Comparison of ENCODE assay signal across 10 cellular contexts in genomic region chr12:21509768-21510167, GRCh38. TPM values are rescaled to one million over a fixed set of nuclear protein-coding genes. Genes with fewer than 3 reads are reported as not detected.
DNase-seq lines count a peak whose midpoint lies in the region; ATAC-seq and TF ChIP-seq lines count a peak whose summit lies in the region.
"Had no signal": no experiment of that assay in that cellular context is flagged by ENCODE, and none has a peak within 500 bp of the region (broad histone marks: within the 10 kb centered on the region; RNA-seq: fewer than 3 reads in every experiment).

No MANE protein-coding gene starts in this region.

- H3K36me3 Mint-ChIP-seq in immature natural killer cell: peaks cover 14 to 28% (median 23%) of the 10 kb centered on the region in 3 donors

- H3K4me3 ChIP-seq in stomach (no peak overlapping the region), heart left ventricle (no peak overlapping the region)

- peaks cover 0 to 11% (median 5%) of the 10 kb centered on the region in 4 donors for H3K4me1 ChIP-seq in stomach
- H3K4me1 ChIP-seq in heart left ventricle: peaks cover 0 to 17% (median 3%) of the 10 kb centered on the region in 12 donors

- intact Hi-C loops in stomach (cut with DNase I; ENCODE audit: low total_unique reads) (no loop called here), heart left ventricle (cut with DNase I) (loop anchor here in 5 of 10 donors (10.0 kb wide), 3 partner anchors 145 to 175 kb away; partner anchors contain the start of gene LDHB (in 2 of the 5))

- H3K27me3 Mint-ChIP-seq in immature natural killer cell (ENCODE audit: low read depth in 3 of 3): peaks cover 0 to 2% (median 0%) of the 10 kb centered on the region in 3 donors

- H3K9me3 ChIP-seq in stomach (no peaks in the 10 kb centered on the region), heart left ventricle (no peaks in the 10 kb centered on the region)

- no peak for TF ChIP-seq CTCF in stomach (IDR thresholded peaks at IDR 0.05)
- no peak for TF ChIP-seq CTCF in heart left ventricle (IDR thresholded peaks at IDR 0.05)

- H3K9me3 Mint-ChIP-seq in immature natural killer cell: no peaks in the 10 kb centered on the region

- 38 to 45% (median 43%) methylated on average over 2 of the region's 2 CpGs for WGBS in stomach, 5 donors
- 44 to 49% (median 46%) methylated on average over 2 of the region's 2 CpGs for WGBS in heart left ventricle, 4 donors

- H3K27me3 ChIP-seq in stomach (no peaks in the 10 kb centered on the region), heart left ventricle (no peaks in the 10 kb centered on the region)

- H3K4me3 Mint-ChIP-seq in immature natural killer cell: peak overlapping the region; percentile 25 to 66 (median 31)

- ATAC-seq in GM18873 (IDR thresholded peaks at IDR 0.05; ENCODE audit: low FRiP score, unreplicated experiment) (peak; percentile 92), GM21576 (IDR thresholded peaks at IDR 0.05; ENCODE audit: unreplicated experiment) (peak; percentile 97), HG03432 (IDR thresholded peaks at IDR 0.05; ENCODE audit: unreplicated experiment) (peak; percentile 94), heart left ventricle (no peak)
- ATAC-seq: Right ventricle myocardium inferior had no signal

- H3K27ac Mint-ChIP-seq in immature natural killer cell: peak overlapping the region; percentile 78 to 88 (median 82)

- H3K27ac ChIP-seq in stomach (no peak overlapping the region), heart left ventricle (no peak overlapping the region)

- no peak for TF ChIP-seq EP300 in stomach (IDR thresholded peaks at IDR 0.05)

- H3K36me3 ChIP-seq in stomach (peaks cover 0 to 65% (median 50%) of the 10 kb centered on the region in 4 donors), heart left ventricle (peaks cover 0 to 78% (median 73%) of the 10 kb centered on the region in 9 donors)

- peaks cover 13 to 44% of the 10 kb centered on the region in 2 donors for H3K4me1 Mint-ChIP-seq in immature natural killer cell

- TF ChIP-seq POLR2A in stomach (IDR thresholded peaks at IDR 0.05): no peak
- TF ChIP-seq POLR2A in heart left ventricle (IDR thresholded peaks at IDR 0.05): no peak

- DNase-seq in immature natural killer cell (peak in 2 of 3 donors; percentile 15 to 16), stomach (no peak), heart left ventricle (no peak), NCI-H1417 (lab: John Stamatoyannopoulos, UW) (no peak), GM19240 (ENCODE audit: insufficient read length, low spot score) (no peak)
- DNase-seq: trophoblast cell had no signal

RNA-seq across cellular contexts. Expression of gene GOLT1B, which starts 8.2 kb away (rescaled TPM):
- polyA plus RNA-seq in immature natural killer cell (10 to 100 TPM; 15.9 to 37.7 (median 28.9) TPM), stomach (10 to 100 TPM; 11.0 to 15.5 (median 11.4) TPM), heart left ventricle (10 to 100 TPM; 13.2 to 43.7 TPM)
- total RNA-seq in stomach (10 to 100 TPM in 4 of 5 donors, 1 to 10 TPM in 1; 9.3 to 52.1 (median 16.8) TPM), heart left ventricle (10 to 100 TPM; 12.9 to 32.0 (median 22.1) TPM)

RNA-seq across cellular contexts. Expression of gene RECQL, which starts 8.3 kb away (rescaled TPM):
- 100 to 1,000 TPM in 1 of 3 donors, 10 to 100 TPM in 2; 73.7 to 101 (median 82.3) TPM for polyA plus RNA-seq in immature natural killer cell
- 10 to 100 TPM in 3 of 5 donors, 1 to 10 TPM in 2; 4.3 to 56.5 (median 18.3) TPM for total RNA-seq in stomach
- 10 to 100 TPM in 2 of 3 donors, 1 to 10 TPM in 1; 9.6 to 12.8 (median 12.5) TPM for polyA plus RNA-seq in stomach
- total RNA-seq in heart left ventricle: 10 to 100 TPM; 17.1 to 39.3 (median 27.4) TPM
- polyA plus RNA-seq in heart left ventricle: 10 to 100 TPM in 1 of 2 donors, 1 to 10 TPM in 1; 9.0 to 21.2 TPM

RNA-seq across cellular contexts. Expression of gene SPX, which starts 16.3 kb away (rescaled TPM):
- polyA plus RNA-seq in immature natural killer cell: under 1 TPM in 1 of 3 donors, not detected in 2; 0.15 TPM
- total RNA-seq in stomach: 1 to 10 TPM in 1 of 5 donors, not detected in 4; 1.1 TPM
- polyA plus RNA-seq in stomach: 1 to 10 TPM in 1 of 3 donors, under 1 TPM in 2; 0.28 to 1.6 (median 0.92) TPM
- 10 to 100 TPM in 5 of 9 donors, 1 to 10 TPM in 4; 7.0 to 20.0 (median 13.5) TPM for total RNA-seq in heart left ventricle
- 10 to 100 TPM in 1 of 2 donors, 1 to 10 TPM in 1; 1.8 to 12.8 TPM for polyA plus RNA-seq in heart left ventricle

Comparison
In these comparisons a context has a peak if more than half of its experiments do, and no peak if none do; other contexts are left out.
1. ATAC-seq: peak in GM18873 (single experiment), GM21576 (single experiment) and HG03432 (single experiment); none in heart left ventricle (0 of 4).
2. DNase-seq: peak in immature natural killer cell (2 of 3); none in stomach (single experiment), heart left ventricle (0 of 5), NCI-H1417 (0 of 3) and GM19240 (single experiment).